Comparison of ENCODE assay signal across 31 cellular contexts in genomic region chr1:4284976-4285375, GRCh38.
DNase-seq lines count a peak whose midpoint lies in the region; TF ChIP-seq lines count a peak whose summit lies in the region.
"Had no signal": no experiment of that assay in that cellular context is flagged by ENCODE, and none has a peak within 500 bp of the region (broad histone marks: within the 10 kb centered on the region; RNA-seq: fewer than 3 reads in every experiment).

No MANE protein-coding gene starts in this region.

- H3K27me3 ChIP-seq in neural progenitor cell (no peaks in the 10 kb centered on the region), H9 (ENCODE audit: insufficient read depth, low read length) (no peaks in the 10 kb centered on the region)
- H3K27me3 ChIP-seq: BE2C; BLaER1; BLaER1 treated with 17β-estradiol and CSF1 and Interleukin-3, amounts not matched to agents 10 nM and 100 nM had no signal

- no peaks in the 10 kb centered on the region for H3K79me2 ChIP-seq in neural progenitor cell (ENCODE audit: low read depth)
- H3K79me2 ChIP-seq in H9 (ENCODE audit: insufficient read depth, low read length): no peaks in the 10 kb centered on the region

- H3K79me1 ChIP-seq in H9 (ENCODE audit: insufficient read depth, low read depth, low read length, poor library complexity, severe bottlenecking): no peaks in the 10 kb centered on the region

- no peak overlapping the region for H4K8ac ChIP-seq in H9 (replicated peaks; ENCODE audit: insufficient read length, low read depth, low read length)

- no peak for DNase-seq in neural progenitor cell (ENCODE audit: low spot score)
- no peak for DNase-seq in H9
- no peak for DNase-seq in NCI-H1105 (lab: John Stamatoyannopoulos, UW)
- DNase-seq: 8988T; ACHN; AML-193; BE2C; C1 segment of cervical spinal cord; Caco-2; Calu3; CD4-positive, alpha-beta memory T cell; CD4-positive, alpha-beta T cell; CD4-positive, CD25-positive, alpha-beta regulatory T cell; CD8-positive, alpha-beta memory T cell; CD8-positive, alpha-beta T cell; COR-L47; DMS 273 treated with DMSO at 0.1 percent for 48 hours; DMS153; DMS53; DMS79; DMS79 treated with DMSO at 0.1 percent for 48 hours; DND-41; EL had no signal

- no peak overlapping the region for H3K56ac ChIP-seq in H9 (ENCODE audit: insufficient read length, low read depth, low read length)

- H2AK5ac ChIP-seq in H9 (ENCODE audit: insufficient read length, low read length): no peak overlapping the region

- H4K91ac ChIP-seq in H9 (ENCODE audit: insufficient read length, low read depth, low read length): no peak overlapping the region

- no peak overlapping the region for H4K5ac ChIP-seq in H9 (ENCODE audit: insufficient read length, low read depth, low read length)

- H3K4me1 Mint-ChIP-seq in neural progenitor cell: peaks cover 3% of the 10 kb centered on the region
- H3K4me1 Mint-ChIP-seq in H9: peaks cover 11 to 12% of the 10 kb centered on the region in 2 experiments
- H3K4me1 Mint-ChIP-seq: B cell; CD14-positive monocyte; CD4-positive, alpha-beta memory T cell; CD4-positive, CD25-positive, alpha-beta regulatory T cell; CD8-positive, alpha-beta memory T cell had no signal

- H3F3A ChIP-seq in neural progenitor cell (ENCODE audit: low read depth): peaks cover 6% of the 10 kb centered on the region

- H3K36me3 ChIP-seq in HEK293 (ENCODE audit: control insufficient read depth in 2 of 2, insufficient read depth in 1 of 2, low read length in 2 of 2) (no peaks in the 10 kb centered on the region), neural progenitor cell (no peaks in the 10 kb centered on the region)
- H3K36me3 ChIP-seq: BE2C; BLaER1; BLaER1 treated with 17β-estradiol and CSF1 and Interleukin-3, amounts not matched to agents 10 nM and 100 nM had no signal

- H3K36me3 Mint-ChIP-seq in neural progenitor cell (peaks cover 3% of the 10 kb centered on the region), H9 (ENCODE audit: insufficient read depth in 1 of 3, low read depth in 3 of 3) (peaks cover 0 to 4% (median 3%) of the 10 kb centered on the region in 3 experiments; a peak in 5 of 7 replicates)
- H3K36me3 Mint-ChIP-seq: CD14-positive monocyte; CD4-positive, alpha-beta memory T cell; CD4-positive, CD25-positive, alpha-beta regulatory T cell; CD8-positive, alpha-beta memory T cell; CD8-positive, alpha-beta T cell had no signal

- H4K20me1 ChIP-seq in neural progenitor cell (ENCODE audit: low read depth) (no peaks in the 10 kb centered on the region), H9 (ENCODE audit: control insufficient read depth, insufficient read depth, insufficient read length) (no peaks in the 10 kb centered on the region)
- H4K20me1 ChIP-seq: BLaER1; BLaER1 treated with 17β-estradiol and CSF1 and Interleukin-3, amounts not matched to agents 10 nM and 100 nM had no signal

- H2AFZ ChIP-seq in neural progenitor cell (replicated peaks) (no peak overlapping the region), H9 (ENCODE audit: low read length) (no peak overlapping the region)

- H3K27me3 Mint-ChIP-seq in neural progenitor cell (ENCODE audit: insufficient read depth, low read depth) (peaks cover 16% of the 10 kb centered on the region), H9 (ENCODE audit: low read depth) (peaks cover 33% of the 10 kb centered on the region)
- H3K27me3 Mint-ChIP-seq: CD4-positive, CD25-positive, alpha-beta regulatory T cell had no signal

- TF ChIP-seq CTCF in HEK293 (tag by site-specific recombination; IDR thresholded peaks at IDR 0.05) (no peak), neural progenitor cell (IDR thresholded peaks at IDR 0.05) (no peak), H9 (conservative IDR thresholded peaks at IDR 0.05) (no peak)

- POLR2A ChIA-PET in HEK293 (lab: Yijun Ruan, JAX): no interaction called here

- no peak overlapping the region for H2BK12ac ChIP-seq in H9 (ENCODE audit: insufficient read length, low read depth, low read length)

- no peak overlapping the region for H3T11ph ChIP-seq in H9 (ENCODE audit: low read length)

- H2BK5ac ChIP-seq in H9 (ENCODE audit: insufficient read length, low read length): no peak overlapping the region

- H3K4me1 ChIP-seq in HEK293 (ENCODE audit: control insufficient read depth, insufficient read depth, low read length) (no peaks in the 10 kb centered on the region), neural progenitor cell (peaks cover 8% of the 10 kb centered on the region), H9 (ENCODE audit: insufficient read depth, low read length) (no peaks in the 10 kb centered on the region)
- H3K4me1 ChIP-seq: A549; BE2C; BLaER1; BLaER1 treated with 17β-estradiol and CSF1 and Interleukin-3, amounts not matched to agents 10 nM and 100 nM; Caco-2 had no signal

- H3K4me2 ChIP-seq in neural progenitor cell: peak overlapping the region; percentile 27
- no peak overlapping the region for H3K4me2 ChIP-seq in H9 (ENCODE audit: insufficient read depth, insufficient read length, low read length)
- H3K4me2 ChIP-seq: A549; BLaER1; BLaER1 treated with 17β-estradiol and CSF1 and Interleukin-3, amounts not matched to agents 10 nM and 100 nM had no signal

- H3K18ac ChIP-seq in H9 (ENCODE audit: insufficient read length, low read depth, low read length): no peak overlapping the region

- no peaks in the 10 kb centered on the region for H3K23me2 ChIP-seq in H9 (ENCODE audit: insufficient read length, low read depth, low read length, poor library complexity, severe bottlenecking)

- no peak overlapping the region for H3K27ac ChIP-seq in HEK293 (ENCODE audit: extremely low read depth, low read depth, low read length)
- no peak overlapping the region for H3K27ac ChIP-seq in neural progenitor cell
- H3K27ac ChIP-seq in H9 (ENCODE audit: insufficient read length, low read depth, low read length): no peak overlapping the region
- H3K27ac ChIP-seq: 22Rv1; A549; BLaER1; BLaER1 treated with 17β-estradiol and CSF1 and Interleukin-3, amounts not matched to agents 10 nM and 100 nM; C4-2B had no signal

- H3K9me3 ChIP-seq in HEK293 (ENCODE audit: control insufficient read depth, insufficient read depth, low read depth, low read length): no peaks in the 10 kb centered on the region
- no peaks in the 10 kb centered on the region for H3K9me3 ChIP-seq in neural progenitor cell (ENCODE audit: low read depth)
- H3K9me3 ChIP-seq in H9 (ENCODE audit: control insufficient read depth, low read depth, low read length): no peaks in the 10 kb centered on the region
- H3K9me3 ChIP-seq: BE2C, Caco-2 had no signal

- no peak overlapping the region for H3K27ac Mint-ChIP-seq in neural progenitor cell
- no peak overlapping the region for H3K27ac Mint-ChIP-seq in H9
- H3K27ac Mint-ChIP-seq: B cell; CD14-positive monocyte; CD4-positive, alpha-beta memory T cell; CD4-positive, alpha-beta T cell; CD4-positive, CD25-positive, alpha-beta regulatory T cell; CD8-positive, alpha-beta memory T cell; CD8-positive, alpha-beta T cell had no signal

- H3K4me3 ChIP-seq in HEK293 (ENCODE audit: low read depth, low read length) (no peak overlapping the region), neural progenitor cell (no peak overlapping the region)
- H3K4me3 ChIP-seq: A549; BLaER1; BLaER1 treated with 17β-estradiol and CSF1 and Interleukin-3, amounts not matched to agents 10 nM and 100 nM had no signal

- WGBS in H9 (ENCODE audit: extremely low coverage, insufficient read length, low lambda C conversion rate): no CpG with 5 or more reads among the region's 3 CpGs

- H3K4me3 Mint-ChIP-seq in neural progenitor cell: no peak overlapping the region
- H3K4me3 Mint-ChIP-seq in H9: no peak overlapping the region
- H3K4me3 Mint-ChIP-seq: B cell; CD14-positive monocyte; CD4-positive, alpha-beta memory T cell; CD4-positive, alpha-beta T cell; CD4-positive, CD25-positive, alpha-beta regulatory T cell; CD8-positive, alpha-beta memory T cell; CD8-positive, alpha-beta T cell had no signal

- CTCF ChIA-PET in HEK293 (lab: Yijun Ruan, JAX): no interaction called here

- H2BK15ac ChIP-seq in H9 (ENCODE audit: low read depth, low read length): no peak overlapping the region

- H2BK20ac ChIP-seq in H9 (ENCODE audit: low read depth, low read length, poor library complexity, severe bottlenecking): no peak overlapping the region

- no peak overlapping the region for H3K23ac ChIP-seq in H9 (ENCODE audit: insufficient read length, low read depth, low read length)

- no peak overlapping the region for H3K4ac ChIP-seq in H9 (ENCODE audit: low read depth, low read length)

- H3K9ac ChIP-seq in neural progenitor cell: no peak overlapping the region
- no peak overlapping the region for H3K9ac ChIP-seq in H9 (ENCODE audit: extremely low read depth, insufficient read length, low read length)
- H3K9ac ChIP-seq: BLaER1; BLaER1 treated with 17β-estradiol and CSF1 and Interleukin-3, amounts not matched to agents 10 nM and 100 nM had no signal

- H3K9me3 Mint-ChIP-seq in neural progenitor cell (peaks cover 21% of the 10 kb centered on the region), H9 (peaks cover 13 to 37% of the 10 kb centered on the region in 2 experiments)

- H2BK120ac ChIP-seq in H9 (ENCODE audit: low read depth, low read length, poor library complexity, severe bottlenecking): no peak overlapping the region

- H3K14ac ChIP-seq in H9 (ENCODE audit: insufficient read depth, low read length): no peak overlapping the region

TF ChIP-seq in HEK293, 187 proteins besides CTCF, POLR2A, EP300 and RAD21 (continues in another document):
- TF ChIP-seq ZNF394 (tag by site-specific recombination; IDR thresholded peaks at IDR 0.05; ENCODE audit: borderline replicate concordance): peak; percentile 59; the same call in 1 of the 2 replicates
